ENCODE assay signal across 1 cellular context in genomic region chr7:44976040-44976745, GRCh38.
TF ChIP-seq lines count a peak whose summit lies in the region.

No MANE protein-coding gene starts in this region.

TF ChIP-seq in GM12878, 131 proteins besides CTCF, POLR2A, EP300 and RAD21:
- TF ChIP-seq ZNF207 (IDR thresholded peaks at IDR 0.05; ENCODE audit: borderline replicate concordance), result no peak
- TF ChIP-seq NR2C2 (IDR thresholded peaks at IDR 0.05; ENCODE audit: borderline replicate concordance, control insufficient read depth, insufficient read length, low read depth), result no peak
- TF ChIP-seq ZNF384 (IDR thresholded peaks at IDR 0.05; ENCODE audit: borderline replicate concordance, low read depth, low read length), result no peak
- TF ChIP-seq RAD51 (IDR thresholded peaks at IDR 0.05), result no peak
- no peak for TF ChIP-seq RCOR1 (conservative IDR thresholded peaks at IDR 0.05; ENCODE audit: low read depth, low read length)
- no peak for TF ChIP-seq NFIC (IDR thresholded peaks at IDR 0.05; ENCODE audit: low read depth, low read length)
- TF ChIP-seq MLLT1 (IDR thresholded peaks at IDR 0.05), result no peak
- TF ChIP-seq SIX5 (IDR thresholded peaks at IDR 0.05; ENCODE audit: low read depth, low read length, severe bottlenecking), result no peak
- TF ChIP-seq PBX3 (IDR thresholded peaks at IDR 0.05; ENCODE audit: insufficient replicate concordance, low read depth, low read length), result no peak
- no peak for TF ChIP-seq TBL1XR1 (IDR thresholded peaks at IDR 0.05; ENCODE audit: low read depth, low read length)
- TF ChIP-seq ATF2 (IDR thresholded peaks at IDR 0.05; ENCODE audit: low read length), result no peak
